17 cellular contexts compared by ENCODE assay signal in the genomic region with DNA sequence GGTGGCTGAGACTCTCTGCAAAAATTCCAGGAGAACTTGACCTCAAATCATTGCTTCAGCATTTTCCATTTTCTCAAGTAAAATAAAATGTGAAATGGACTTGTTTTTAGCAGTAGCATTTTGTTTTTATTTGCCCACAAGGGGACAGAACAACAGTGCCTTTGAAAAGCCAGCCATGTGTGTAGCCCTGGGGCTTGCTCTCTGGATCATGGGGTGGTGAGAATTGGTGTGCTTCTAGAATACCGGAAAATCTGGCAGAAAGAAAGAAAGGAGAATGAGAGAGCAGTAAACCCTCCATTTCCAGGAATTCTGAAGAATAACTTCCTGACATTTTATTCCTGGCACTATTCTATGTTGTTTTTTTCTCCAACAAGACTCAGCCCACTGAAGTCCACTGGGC.
DNase-seq lines count a peak whose midpoint lies in the region; ATAC-seq, FAIRE-seq and TF ChIP-seq lines count a peak whose summit lies in the region.
"Had no signal": no experiment of that assay in that cellular context is flagged by ENCODE, and none has a peak within 500 bp of the region (broad histone marks: within the 10 kb centered on the region; RNA-seq: fewer than 3 reads in every experiment).

No MANE protein-coding gene starts in this region.

- CTCF ChIA-PET in H1 (lab: Charles Lee; ENCODE audit: partially characterized antibody): no interaction called here
- CTCF ChIA-PET in activated CD4-positive, alpha-beta memory T cell treated with anti-CD3 and anti-CD28 coated beads, Interleukin-2, amount 10 ng/mL, durations not matched to agents 7 days and 5 days (lab: Charles Lee): no interaction called here

- H4K20me1 ChIP-seq in GM23338 (replicated peaks; ENCODE audit: insufficient read depth) (no peaks in the 10 kb centered on the region), H1 (replicated peaks in 1 of 2; ENCODE audit: control insufficient read depth in 1 of 2, insufficient read depth in 2 of 2, low read length in 2 of 2) (no peaks in the 10 kb centered on the region)
- H4K20me1 ChIP-seq: BLaER1 had no signal

- no peak for TF ChIP-seq EP300 in H1 (IDR thresholded peaks at IDR 0.05; ENCODE audit: borderline replicate concordance in 1 of 2, low read depth in 2 of 2, low read length in 2 of 2)

- H3K9me3 ChIP-seq in H1 (ENCODE audit: insufficient read depth in 2 of 2, low read depth in 1 of 2, low read length in 1 of 2) (no peaks in the 10 kb centered on the region), small intestine (ENCODE audit: control insufficient read depth, low read depth) (peaks cover 2% of the 10 kb centered on the region)
- H3K9me3 ChIP-seq: HAP-1 had no signal

- no peak overlapping the region for H3K18ac ChIP-seq in H1 (ENCODE audit: extremely low read depth, low read length)

- no peak overlapping the region for H4K8ac ChIP-seq in H1 (ENCODE audit: extremely low read depth, insufficient read depth, low read length)

- 92% methylated on average over 1 of the region's 1 CpG; no CpG with 5 or more reads in 1 of the 2 experiments for WGBS in H1 (ENCODE audit: extremely low coverage in 1 of 2, insufficient coverage in 1 of 2, insufficient read length in 1 of 2, insufficient replicate concordance in 2 of 2, low coverage in 1 of 2, low lambda C conversion rate in 2 of 2, missing lambda C conversion rate in 1 of 2), 2 experiments
- WGBS in small intestine, 3 donors: 67 to 87% (median 78%) methylated on average over 1 of the region's 1 CpG

- TF ChIP-seq POLR2A in H1 (IDR thresholded peaks at IDR 0.05; ENCODE audit: control extremely low read depth in 1 of 2, low read depth in 2 of 2, low read length in 2 of 2): no peak

- H3K56ac ChIP-seq in H1 (replicated peaks; ENCODE audit: insufficient read length, low read depth, low read length): no peak overlapping the region

- TF ChIP-seq RAD21 in H1 (IDR thresholded peaks at IDR 0.05 in 1 of 2, conservative IDR thresholded peaks at IDR 0.05 in 1 of 2; ENCODE audit: low read depth in 2 of 2, low read length in 2 of 2): no peak

- no peak overlapping the region for H3K4ac ChIP-seq in H1 (replicated peaks; ENCODE audit: insufficient read length, low read depth, low read length)

- DNase-seq in GM23338 (ENCODE audit: low spot score): no peak
- no peak for DNase-seq in H1 (ENCODE audit: low read depth in 1 of 2, low spot score in 2 of 2)
- peak; percentile 17 for DNase-seq in medulla oblongata (ENCODE audit: extremely low spot score)
- DNase-seq in activated CD4-positive, alpha-beta memory T cell treated with anti-CD3 and anti-CD28 coated beads, Interleukin-2, amount 10 ng/mL, durations not matched to agents 7 days and 5 days: no peak
- no peak for DNase-seq in small intestine
- DNase-seq: 8988T; CD4-positive, alpha-beta memory T cell; DMS153; DMS79 had no signal

- H3K23me2 ChIP-seq in H1 (ENCODE audit: low read depth, low read length): no peaks in the 10 kb centered on the region

- no peak overlapping the region for H2BK15ac ChIP-seq in H1 (ENCODE audit: low read length)

- TF ChIP-seq CTCF in GM23338 (conservative IDR thresholded peaks at IDR 0.05; ENCODE audit: low read depth in 2 of 2) (peak in 1 of 2 experiments; percentile 14; a peak in 1 of 4 replicates), H1 (IDR thresholded peaks at IDR 0.05; ENCODE audit: control extremely low read depth in 1 of 3, insufficient read depth in 1 of 3, low read depth in 1 of 3, low read length in 3 of 3) (no peak)

- no peaks in the 10 kb centered on the region for H3F3A ChIP-seq in GM23338 (replicated peaks; ENCODE audit: low read depth)

- FAIRE-seq in H1 (lab: Jason Lieb, UNC): no peak
- FAIRE-seq in small intestine (lab: Jason Lieb, UNC): no peak
- FAIRE-seq: GM12878, GM18507 had no signal

- H3K14ac ChIP-seq in H1 (ENCODE audit: insufficient read length): no peak overlapping the region

- no peaks in the 10 kb centered on the region for H3K9me2 ChIP-seq in GM23338 (ENCODE audit: insufficient read depth)

- no peak overlapping the region for H2BK12ac ChIP-seq in H1 (ENCODE audit: low read depth, low read length)

- H2BK20ac ChIP-seq in H1 (ENCODE audit: low read length): peak overlapping the region; percentile 51; the same call in 1 of the 2 replicates

- no peak for ATAC-seq in GM23338
- no peak for ATAC-seq in GM21619 (IDR thresholded peaks at IDR 0.05; ENCODE audit: unreplicated experiment)
- ATAC-seq in GM18498 (IDR thresholded peaks at IDR 0.05; ENCODE audit: unreplicated experiment): no peak
- ATAC-seq: GM12878 had no signal

- no peak overlapping the region for H3K23ac ChIP-seq in H1 (ENCODE audit: insufficient read length)

- H2AFZ ChIP-seq in GM23338 (no peak overlapping the region), H1 (ENCODE audit: low read length) (no peak overlapping the region)

- H2BK5ac ChIP-seq in H1 (ENCODE audit: low read depth, low read length): no peak overlapping the region

- H3K4me1 ChIP-seq in GM23338 (ENCODE audit: insufficient read depth): peaks cover 6% of the 10 kb centered on the region
- peaks cover 0 to 8% (median 1%) of the 10 kb centered on the region in 4 experiments; a peak in 5 of 7 replicates for H3K4me1 ChIP-seq in H1 (replicated peaks in 1 of 4; ENCODE audit: control insufficient read depth in 3 of 4, insufficient read depth in 4 of 4, low read length in 3 of 4)
- no peaks in the 10 kb centered on the region for H3K4me1 ChIP-seq in small intestine (ENCODE audit: control insufficient read depth in 2 of 2, insufficient read depth in 1 of 2, low read depth in 1 of 2, low read length in 1 of 2)
- H3K4me1 ChIP-seq: HAP-1 had no signal

- peaks cover 24% of the 10 kb centered on the region for H3K36me3 Mint-ChIP-seq in GM23338 (ENCODE audit: low read depth)
- H3K36me3 Mint-ChIP-seq in activated CD4-positive, alpha-beta memory T cell treated with anti-CD3 and anti-CD28 coated beads, Interleukin-2, amount 10 ng/mL, durations not matched to agents 7 days and 5 days (ENCODE audit: low read depth): no peaks in the 10 kb centered on the region
- H3K36me3 Mint-ChIP-seq: CD14-positive monocyte; CD4-positive, alpha-beta memory T cell had no signal

- H4K91ac ChIP-seq in H1 (replicated peaks; ENCODE audit: insufficient read length, low read length): no peak overlapping the region

- no peak overlapping the region for H4K5ac ChIP-seq in H1 (ENCODE audit: insufficient read length, low read depth, low read length)

- POLR2A ChIA-PET in H1 (lab: Charles Lee; ENCODE audit: partially characterized antibody): no interaction called here
- POLR2A ChIA-PET in activated CD4-positive, alpha-beta memory T cell treated with anti-CD3 and anti-CD28 coated beads, Interleukin-2, amount 10 ng/mL, durations not matched to agents 7 days and 5 days (lab: Charles Lee): no interaction called here

- no peak overlapping the region for H2AK5ac ChIP-seq in H1 (ENCODE audit: low read depth, low read length)

- H3K27me3 Mint-ChIP-seq in GM23338 (ENCODE audit: insufficient read depth, low read depth, poor library complexity): peaks cover 7% of the 10 kb centered on the region
- no peaks in the 10 kb centered on the region for H3K27me3 Mint-ChIP-seq in activated CD4-positive, alpha-beta memory T cell treated with anti-CD3 and anti-CD28 coated beads, Interleukin-2, amount 10 ng/mL, durations not matched to agents 7 days and 5 days

- 0 out of 2 replicates have a peak overlapping the region, but pooled peaks have one; percentile 5 for H3K27ac Mint-ChIP-seq in GM23338
- no peak overlapping the region for H3K27ac Mint-ChIP-seq in activated CD4-positive, alpha-beta memory T cell treated with anti-CD3 and anti-CD28 coated beads, Interleukin-2, amount 10 ng/mL, durations not matched to agents 7 days and 5 days
- H3K27ac Mint-ChIP-seq: CD14-positive monocyte; CD4-positive, alpha-beta memory T cell had no signal

- H3K27ac ChIP-seq in GM23338 (ENCODE audit: low read depth) (no peak overlapping the region), H1 (ENCODE audit: low read depth, low read length) (no peak overlapping the region), small intestine (ENCODE audit: low read depth in 1 of 2, low read length in 1 of 2) (no peak overlapping the region)
- H3K27ac ChIP-seq: BLaER1, HL-60 had no signal

- no peaks in the 10 kb centered on the region for H3K79me1 ChIP-seq in H1 (ENCODE audit: low read depth, low read length)

- peaks cover 4% of the 10 kb centered on the region; the same call in 1 of the 2 replicates for H3K36me3 ChIP-seq in GM23338 (ENCODE audit: insufficient read depth)
- H3K36me3 ChIP-seq in H1 (ENCODE audit: control insufficient read depth in 2 of 4, insufficient read depth in 4 of 4, low read length in 3 of 4): no peaks in the 10 kb centered on the region
- H3K36me3 ChIP-seq in small intestine (ENCODE audit: control insufficient read depth in 2 of 2, insufficient read depth in 2 of 2, low read length in 2 of 2): no peaks in the 10 kb centered on the region
- H3K36me3 ChIP-seq: BLaER1, HAP-1 had no signal

- H3K4me3 Mint-ChIP-seq in GM23338: no peak overlapping the region
- H3K4me3 Mint-ChIP-seq in activated CD4-positive, alpha-beta memory T cell treated with anti-CD3 and anti-CD28 coated beads, Interleukin-2, amount 10 ng/mL, durations not matched to agents 7 days and 5 days: no peak overlapping the region
- H3K4me3 Mint-ChIP-seq: CD14-positive monocyte; CD4-positive, alpha-beta memory T cell had no signal

- H3K4me3 ChIP-seq in GM23338: no peak overlapping the region
- H3K4me3 ChIP-seq in H1 (ENCODE audit: extremely low read depth in 1 of 4, insufficient read depth in 2 of 4, low read depth in 3 of 4, low read length in 4 of 4): no peak overlapping the region
- H3K4me3 ChIP-seq in small intestine (ENCODE audit: low read depth in 1 of 2, low read length in 2 of 2): no peak overlapping the region
- H3K4me3 ChIP-seq: BLaER1, GM12878, HAP-1 had no signal

- H3K4me2 ChIP-seq in GM23338: no peak overlapping the region
- H3K4me2 ChIP-seq in H1 (ENCODE audit: insufficient read depth in 1 of 2, low read depth in 2 of 2, low read length in 2 of 2): no peak overlapping the region
- H3K4me2 ChIP-seq: BLaER1 had no signal

- H3K79me2 ChIP-seq in GM23338 (replicated peaks; ENCODE audit: insufficient read depth) (no peaks in the 10 kb centered on the region), H1 (ENCODE audit: control insufficient read depth in 1 of 2, insufficient read depth in 2 of 2, low read length in 2 of 2) (no peaks in the 10 kb centered on the region)

- no peak overlapping the region for H3K9ac ChIP-seq in H1 (replicated peaks in 1 of 4; ENCODE audit: extremely low read depth in 1 of 4, low read depth in 3 of 4, low read length in 3 of 4)
- H3K9ac ChIP-seq: BLaER1 had no signal

- H3K4me1 Mint-ChIP-seq in GM23338: peaks cover 15% of the 10 kb centered on the region
- no peaks in the 10 kb centered on the region for H3K4me1 Mint-ChIP-seq in activated CD4-positive, alpha-beta memory T cell treated with anti-CD3 and anti-CD28 coated beads, Interleukin-2, amount 10 ng/mL, durations not matched to agents 7 days and 5 days
- H3K4me1 Mint-ChIP-seq: CD14-positive monocyte; CD4-positive, alpha-beta memory T cell had no signal

- peaks cover 27% of the 10 kb centered on the region for H3K9me3 Mint-ChIP-seq in GM23338
- peaks cover 8% of the 10 kb centered on the region for H3K9me3 Mint-ChIP-seq in activated CD4-positive, alpha-beta memory T cell treated with anti-CD3 and anti-CD28 coated beads, Interleukin-2, amount 10 ng/mL, durations not matched to agents 7 days and 5 days

- H2BK120ac ChIP-seq in H1 (replicated peaks; ENCODE audit: low read depth, low read length): no peak overlapping the region

- no peaks in the 10 kb centered on the region for H3K27me3 ChIP-seq in GM23338 (ENCODE audit: insufficient read depth)
- no peaks in the 10 kb centered on the region for H3K27me3 ChIP-seq in H1 (replicated peaks in 1 of 4; ENCODE audit: control insufficient read depth in 3 of 4, extremely low read depth in 1 of 4, insufficient read depth in 3 of 4, low read length in 3 of 4)
- H3K27me3 ChIP-seq in small intestine (ENCODE audit: control insufficient read depth in 2 of 2, insufficient read depth in 2 of 2, low read length in 2 of 2): no peaks in the 10 kb centered on the region
- H3K27me3 ChIP-seq: BLaER1 had no signal
